6 cellular contexts compared by ENCODE assay signal in the genomic region with DNA sequence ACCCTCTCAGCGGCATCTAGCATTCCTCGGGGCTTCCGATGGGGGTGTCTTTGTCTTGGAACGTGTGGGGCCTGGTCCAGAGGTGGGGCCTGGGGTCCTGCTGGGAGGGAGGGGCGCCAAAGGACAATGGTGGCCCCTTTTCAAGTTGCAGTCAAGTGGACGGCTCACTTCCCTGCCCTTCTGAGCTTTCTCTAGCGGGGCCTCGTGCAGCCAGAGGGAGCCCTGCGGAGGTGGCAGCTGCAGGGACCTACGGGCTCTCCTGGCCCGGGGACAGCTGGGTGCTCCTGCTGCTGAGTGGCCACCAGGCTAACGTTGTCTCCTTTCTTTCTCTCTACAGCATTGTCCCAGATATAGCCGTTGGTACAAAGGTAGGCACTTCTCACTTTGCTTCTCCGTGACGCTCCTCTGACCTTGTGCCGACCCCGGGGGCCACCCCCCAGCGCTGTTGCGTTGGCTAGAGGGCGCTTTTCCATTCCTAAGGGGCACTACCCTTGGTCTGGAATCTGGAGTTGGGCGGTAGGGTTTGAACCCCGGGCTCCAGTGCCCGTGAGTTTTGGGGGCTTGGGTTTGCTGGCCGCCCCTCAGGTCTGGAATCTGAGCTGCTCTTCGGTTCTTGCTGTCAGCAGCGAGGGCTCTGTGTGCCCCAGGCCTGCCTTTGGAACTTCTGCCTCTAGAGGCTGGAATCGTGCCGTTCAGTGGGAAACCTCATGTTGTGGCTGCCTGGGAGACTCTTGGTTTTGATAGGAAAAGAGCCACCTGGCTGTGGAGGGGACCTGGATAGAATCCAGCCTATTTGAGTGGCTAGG. TPM values are rescaled to one million over a fixed set of nuclear protein-coding genes. Genes with fewer than 3 reads are reported as not detected.
DNase-seq lines count a peak whose midpoint lies in the region; ATAC-seq, FAIRE-seq and TF ChIP-seq lines count a peak whose summit lies in the region.

No MANE protein-coding gene starts in this region.

- POLR2A ChIA-PET in K562 (lab: Yijun Ruan, JAX): interaction anchor here (0.6 to 2.4 kb wide), 15 partner anchors 9 to 342 kb away, joined by 3 to 20 read pairs (median 3); no protein-coding TSS in a partner anchor

- 0 out of 4 replicates have a peak, but pooled peaks of 1 of the 2 experiments have one; percentile 4 for TF ChIP-seq RAD21 in K562 (CRISPR knock-in tag; conservative IDR thresholded peaks at IDR 0.05 in 1 of 2, IDR thresholded peaks at IDR 0.05 in 1 of 2)

- H3K79me2 ChIP-seq in K562 (ENCODE audit: control insufficient read depth, insufficient read depth, low read length): peaks cover 80% of the 10 kb centered on the region

- CTCF ChIA-PET in activated CD8-positive, alpha-beta memory T cell treated with anti-CD3 and anti-CD28 coated beads, Interleukin-2, amount 10 ng/mL, durations not matched to agents 7 days and 5 days (lab: Charles Lee): interaction anchor here (1.4 kb wide), 1 partner anchor 30 kb away, joined by 5 read pairs; no protein-coding TSS in a partner anchor
- CTCF ChIA-PET in K562 (lab: Yijun Ruan, JAX; ENCODE audit: low intra/inter-chr PET ratio): interaction anchor here (0.7 to 1.1 kb wide), 2 partner anchors 28 to 122 kb away, joined by 3 read pairs; no protein-coding TSS in a partner anchor

- H3K27ac Mint-ChIP-seq in activated CD8-positive, alpha-beta memory T cell treated with anti-CD3 and anti-CD28 coated beads, Interleukin-2, amount 10 ng/mL, durations not matched to agents 7 days and 5 days: peak overlapping the region; percentile 85
- peak overlapping the region; percentile 91 to 98 (median 96) for H3K27ac Mint-ChIP-seq in nephron

- no peak overlapping the region for H2AFZ ChIP-seq in K562 (ENCODE audit: low read depth, low read length)

- H3K27me3 ChIP-seq in K562 (ENCODE audit: control insufficient read depth in 2 of 2, insufficient read depth in 2 of 2, low read length in 2 of 2): no peaks in the 10 kb centered on the region

- intact Hi-C loops in K562 (cut with micrococcal nuclease): loop anchor here (1.0 kb wide), 1 partner anchor 28 kb away; no protein-coding TSS in a partner anchor

- H3K27me3 Mint-ChIP-seq in activated CD8-positive, alpha-beta memory T cell treated with anti-CD3 and anti-CD28 coated beads, Interleukin-2, amount 10 ng/mL, durations not matched to agents 7 days and 5 days: peaks cover 2% of the 10 kb centered on the region
- H3K27me3 Mint-ChIP-seq in nephron (ENCODE audit: low read depth): no peaks in the 10 kb centered on the region

- no peaks in the 10 kb centered on the region; the same call in 1 of the 2 replicates for H3K9me3 ChIP-seq in K562 (replicated peaks; ENCODE audit: control insufficient read depth, insufficient read depth, low read depth, low read length)

- in situ Hi-C loops in K562 (cut with MboI): no loop called here

- H3K27ac ChIP-seq in K562 (ENCODE audit: extremely low read depth, low read depth, low read length): peak overlapping the region; percentile 98

- BruUV-seq in K562 (replicated peaks; lab: Mats Ljungman, UMichigan): no TSS peak

- peak; percentile 72 for FAIRE-seq in K562 (lab: Jason Lieb, UNC)

- no peak for ATAC-seq in activated CD8-positive, alpha-beta memory T cell treated with anti-CD3 and anti-CD28 coated beads, Interleukin-2, amount 10 ng/mL, durations not matched to agents 7 days and 5 days
- peak; percentile 10 for ATAC-seq in K562
- no peak for ATAC-seq in GM18870 (IDR thresholded peaks at IDR 0.05; ENCODE audit: unreplicated experiment)
- no peak for ATAC-seq in GM19395 (IDR thresholded peaks at IDR 0.05; ENCODE audit: unreplicated experiment)

- under 1% methylated on average over 27 of the region's 28 CpGs for WGBS in K562 (ENCODE audit: insufficient coverage, low coverage, missing lambda C conversion rate)

- H3K9me3 Mint-ChIP-seq in activated CD8-positive, alpha-beta memory T cell treated with anti-CD3 and anti-CD28 coated beads, Interleukin-2, amount 10 ng/mL, durations not matched to agents 7 days and 5 days (ENCODE audit: low read depth): no peaks in the 10 kb centered on the region
- no peaks in the 10 kb centered on the region for H3K9me3 Mint-ChIP-seq in nephron

- H3K4me3 Mint-ChIP-seq in activated CD8-positive, alpha-beta memory T cell treated with anti-CD3 and anti-CD28 coated beads, Interleukin-2, amount 10 ng/mL, durations not matched to agents 7 days and 5 days: peak overlapping the region; percentile 81
- peak overlapping the region; percentile 96 to 98 (median 98) for H3K4me3 Mint-ChIP-seq in nephron

- peaks cover 43% of the 10 kb centered on the region for H3K36me3 Mint-ChIP-seq in activated CD8-positive, alpha-beta memory T cell treated with anti-CD3 and anti-CD28 coated beads, Interleukin-2, amount 10 ng/mL, durations not matched to agents 7 days and 5 days
- H3K36me3 Mint-ChIP-seq in nephron (ENCODE audit: low read depth): peaks cover 32% of the 10 kb centered on the region

- peak overlapping the region; percentile 99 for H3K4me3 ChIP-seq in K562

- peaks cover 61% of the 10 kb centered on the region for H4K20me1 ChIP-seq in K562 (replicated peaks; ENCODE audit: control insufficient read depth, insufficient read depth, low read length)

- TF ChIP-seq CTCF in K562 (IDR thresholded peaks at IDR 0.05 in 2 of 3, conservative IDR thresholded peaks at IDR 0.05 in 1 of 3; ENCODE audit: insufficient read depth in 2 of 3, low read depth in 1 of 3, low read length in 3 of 3) (peak in 1 of 3 experiments; percentile 47; a peak in 4 of 6 replicates), nephron (IDR thresholded peaks at IDR 0.05; ENCODE audit: unreplicated experiment in 3 of 3) (peak in 2 of 3 experiments; percentile 7 to 21)

- peaks cover 42% of the 10 kb centered on the region for H3K4me1 Mint-ChIP-seq in activated CD8-positive, alpha-beta memory T cell treated with anti-CD3 and anti-CD28 coated beads, Interleukin-2, amount 10 ng/mL, durations not matched to agents 7 days and 5 days
- peaks cover 53% of the 10 kb centered on the region for H3K4me1 Mint-ChIP-seq in nephron

- DNase-seq in activated CD8-positive, alpha-beta memory T cell treated with anti-CD3 and anti-CD28 coated beads, Interleukin-2, amount 10 ng/mL, durations not matched to agents 7 days and 5 days: peak; percentile 57
- DNase-seq in activated CD8-positive, alpha-beta memory T cell treated with anti-CD3 and anti-CD28 coated beads, Interleukin-2, amount 50 U/mL, for 4 hours: no peak
- peak in 3 of 4 experiments; percentile 11 to 64 (median 28) for DNase-seq in K562 (ENCODE audit: extremely low read depth in 1 of 4, low spot score in 3 of 4)

- peaks cover 22 to 78% of the 10 kb centered on the region in 2 experiments for H3K4me1 ChIP-seq in K562 (replicated peaks in 1 of 2; ENCODE audit: control insufficient read depth in 2 of 2, insufficient read depth in 2 of 2, low read length in 2 of 2)

- no peak for TF ChIP-seq EP300 in K562 (IDR thresholded peaks at IDR 0.05; ENCODE audit: low read length)

- peaks cover 16% of the 10 kb centered on the region for H3K9me1 ChIP-seq in K562 (ENCODE audit: control insufficient read depth, insufficient read depth, low read length)

- peak overlapping the region; percentile 98 to 99 for H3K9ac ChIP-seq in K562 (ENCODE audit: insufficient read depth in 1 of 2, low read depth in 2 of 2, low read length in 2 of 2)

- TF ChIP-seq POLR2A in K562 (conservative IDR thresholded peaks at IDR 0.05): no peak

- peak overlapping the region; percentile 85 for H3K4me2 ChIP-seq in K562 (ENCODE audit: insufficient read depth, low read length)

- H3K36me3 ChIP-seq in K562 (ENCODE audit: control insufficient read depth, insufficient read depth, low read length): peaks cover 62% of the 10 kb centered on the region

RNA-seq across cellular contexts. Expression of a gene that starts 2.0 kb away (rescaled TPM):
- total RNA-seq in activated CD8-positive, alpha-beta memory T cell treated with anti-CD3 and anti-CD28 coated beads, Interleukin-2, amount 10 ng/mL, durations not matched to agents 7 days and 5 days: 100 to 1,000 TPM; 481 to 631 TPM
- 327 and 692 TPM in 2 replicates for total RNA-seq in K562 (2011; cell fraction: chromatin; rRNA removed; ENCODE audit: low replicate concordance)
- total RNA-seq in K562 (2011; cell fraction: nucleolus; rRNA removed): 382 and 389 TPM in 2 replicates
- 336 and 353 TPM in 2 replicates for total RNA-seq in K562 (2011; cell fraction: nucleoplasm; rRNA removed)
- total RNA-seq in K562 (2014; rRNA removed) (237 and 443 TPM in 2 replicates), K562 (2014; rRNA removed; fragmentation: Illumina TruSeq; extraction: Trizol) (234 TPM in 2 replicates), K562 (2015; rRNA removed; fragmentation: Illumina TruSeq; extraction: Trizol) (183 and 187 TPM in 2 replicates), K562 (2021) (751 and 759 TPM in 2 replicates)
- polyA plus RNA-seq in K562 (2011; rRNA removed) (131 and 357 TPM in 2 replicates), K562 (2014; fragmentation: Illumina TruSeq; extraction: Trizol) (413 and 465 TPM in 2 replicates), K562 (2014; fragmentation: Nextera tagmentation; extraction: Ambion mirVana) (10 to 100 TPM; 14.0 to 18.1 TPM), K562 (2014; rRNA removed) (291 and 296 TPM in 2 replicates)
- polyA plus RNA-seq in K562 (2011; cell fraction: cytosol; rRNA removed): 138 and 245 TPM in 2 replicates
- 683 and 1,149 TPM in 2 replicates for polyA plus RNA-seq in K562 (2011; cell fraction: nucleus; rRNA removed)
- 757 and 849 TPM in 2 replicates for polyA plus RNA-seq in K562 (2012)
- polyA minus RNA-seq in K562 (2011; rRNA and poly(A)+ RNA removed): 127 and 175 TPM in 2 replicates
- polyA minus RNA-seq in K562 (2011; cell fraction: cytosol; rRNA and poly(A)+ RNA removed): 353 and 383 TPM in 2 replicates
- 242 and 246 TPM in 2 replicates for polyA minus RNA-seq in K562 (2011; cell fraction: nucleus; rRNA and poly(A)+ RNA removed)

RNA-seq across cellular contexts. Expression of a gene that starts 22.5 kb away (rescaled TPM):
- total RNA-seq in activated CD8-positive, alpha-beta memory T cell treated with anti-CD3 and anti-CD28 coated beads, Interleukin-2, amount 10 ng/mL, durations not matched to agents 7 days and 5 days: not detected
- 6.7 and 37.1 TPM in 2 replicates for total RNA-seq in K562 (2011; cell fraction: chromatin; rRNA removed; ENCODE audit: low replicate concordance)
- total RNA-seq in K562 (2011; cell fraction: nucleolus; rRNA removed): 62.2 and 83.4 TPM in 2 replicates
- 28.0 and 30.4 TPM in 2 replicates for total RNA-seq in K562 (2011; cell fraction: nucleoplasm; rRNA removed)
- total RNA-seq in K562 (2014; rRNA removed): 28.6 and 30.5 TPM in 2 replicates
- total RNA-seq in K562 (2014; rRNA removed; fragmentation: Illumina TruSeq; extraction: Trizol): 1.8 and 2.3 TPM in 2 replicates
- total RNA-seq in K562 (2015; rRNA removed; fragmentation: Illumina TruSeq; extraction: Trizol): 8.6 and 10.1 TPM in 2 replicates
- total RNA-seq in K562 (2021): 40.4 and 48.2 TPM in 2 replicates
- polyA plus RNA-seq in K562 (2011; rRNA removed): 12.8 and 19.0 TPM in 2 replicates
- 25.3 and 82.8 TPM in 2 replicates for polyA plus RNA-seq in K562 (2011; cell fraction: cytosol; rRNA removed)
- polyA plus RNA-seq in K562 (2011; cell fraction: nucleus; rRNA removed): 24.4 and 43.1 TPM in 2 replicates
- 23.2 and 35.5 TPM in 2 replicates for polyA plus RNA-seq in K562 (2012)
- polyA plus RNA-seq in K562 (2014; fragmentation: Illumina TruSeq; extraction: Trizol): 2.2 and 7.8 TPM in 2 replicates
- polyA plus RNA-seq in K562 (2014; fragmentation: Nextera tagmentation; extraction: Ambion mirVana): under 1 TPM; 0.01 to 0.08 TPM
- 19.4 and 21.8 TPM in 2 replicates for polyA plus RNA-seq in K562 (2014; rRNA removed)
- polyA minus RNA-seq in K562 (2011; rRNA and poly(A)+ RNA removed): 9.9 and 23.4 TPM in 2 replicates
- 46.2 and 51.7 TPM in 2 replicates for polyA minus RNA-seq in K562 (2011; cell fraction: cytosol; rRNA and poly(A)+ RNA removed)
- 7.9 and 8.1 TPM in 2 replicates for polyA minus RNA-seq in K562 (2011; cell fraction: nucleus; rRNA and poly(A)+ RNA removed)

RNA-seq across cellular contexts. Expression of a gene that starts 28.4 kb away (rescaled TPM):
- total RNA-seq in activated CD8-positive, alpha-beta memory T cell treated with anti-CD3 and anti-CD28 coated beads, Interleukin-2, amount 10 ng/mL, durations not matched to agents 7 days and 5 days: not detected
- 3.4 and 6.7 TPM in 2 replicates for total RNA-seq in K562 (2011; cell fraction: chromatin; rRNA removed; ENCODE audit: low replicate concordance)
- 4.3 and 4.6 TPM in 2 replicates for total RNA-seq in K562 (2011; cell fraction: nucleolus; rRNA removed)
- total RNA-seq in K562 (2011; cell fraction: nucleoplasm; rRNA removed): 3.1 and 6.0 TPM in 2 replicates
- total RNA-seq in K562 (2014; rRNA removed): 0.33 and 0.73 TPM in 2 replicates
- total RNA-seq in K562 (2014; rRNA removed; fragmentation: Illumina TruSeq; extraction: Trizol): not detected in 2 replicates
- total RNA-seq in K562 (2015; rRNA removed; fragmentation: Illumina TruSeq; extraction: Trizol): 0.19 and 0.29 TPM in 2 replicates
- 1.4 and 1.7 TPM in 2 replicates for total RNA-seq in K562 (2021)
- 0.39 and 0.87 TPM in 2 replicates for polyA plus RNA-seq in K562 (2011; rRNA removed)
- 0.60 and 0.94 TPM in 2 replicates for polyA plus RNA-seq in K562 (2011; cell fraction: cytosol; rRNA removed)
- polyA plus RNA-seq in K562 (2011; cell fraction: nucleus; rRNA removed): 6.4 and 9.5 TPM in 2 replicates
- polyA plus RNA-seq in K562 (2012): 1.5 and 9.7 TPM in 2 replicates
- 0.45 and 0.51 TPM in 2 replicates for polyA plus RNA-seq in K562 (2014; fragmentation: Illumina TruSeq; extraction: Trizol)
- not detected for polyA plus RNA-seq in K562 (2014; fragmentation: Nextera tagmentation; extraction: Ambion mirVana)
- 1.9 and 3.3 TPM in 2 replicates for polyA plus RNA-seq in K562 (2014; rRNA removed)
- polyA minus RNA-seq in K562 (2011; rRNA and poly(A)+ RNA removed): not detected in 2 replicates
- 1.1 TPM in 1 of 2 replicates, not detected in the other for polyA minus RNA-seq in K562 (2011; cell fraction: cytosol; rRNA and poly(A)+ RNA removed)
- 0.78 and 0.81 TPM in 2 replicates for polyA minus RNA-seq in K562 (2011; cell fraction: nucleus; rRNA and poly(A)+ RNA removed)

RNA-seq across cellular contexts. Expression of a gene that starts 41.5 kb away (rescaled TPM):
- total RNA-seq in activated CD8-positive, alpha-beta memory T cell treated with anti-CD3 and anti-CD28 coated beads, Interleukin-2, amount 10 ng/mL, durations not matched to agents 7 days and 5 days: not detected
- total RNA-seq in K562 (2011; cell fraction: chromatin; rRNA removed; ENCODE audit: low replicate concordance): not detected in 2 replicates
- 0.50 TPM in 1 of 2 replicates, not detected in the other for total RNA-seq in K562 (2011; cell fraction: nucleolus; rRNA removed)
- total RNA-seq in K562 (2011; cell fraction: nucleoplasm; rRNA removed): 0.37 TPM in 1 of 2 replicates, not detected in the other
- 0.14 and 0.69 TPM in 2 replicates for total RNA-seq in K562 (2014; rRNA removed)
- total RNA-seq in K562 (2014; rRNA removed; fragmentation: Illumina TruSeq; extraction: Trizol): 0.19 TPM in 1 of 2 replicates, not detected in the other
- 0.36 and 0.41 TPM in 2 replicates for total RNA-seq in K562 (2015; rRNA removed; fragmentation: Illumina TruSeq; extraction: Trizol)
- total RNA-seq in K562 (2021): 0.60 and 0.86 TPM in 2 replicates
- polyA plus RNA-seq in K562 (2011; rRNA removed): 0.60 and 1.4 TPM in 2 replicates
- polyA plus RNA-seq in K562 (2011; cell fraction: cytosol; rRNA removed): 3.3 and 5.8 TPM in 2 replicates
- polyA plus RNA-seq in K562 (2011; cell fraction: nucleus; rRNA removed): 1.3 and 1.6 TPM in 2 replicates
- polyA plus RNA-seq in K562 (2012): 0.55 and 1.3 TPM in 2 replicates
- 0.25 and 0.43 TPM in 2 replicates for polyA plus RNA-seq in K562 (2014; fragmentation: Illumina TruSeq; extraction: Trizol)
- polyA plus RNA-seq in K562 (2014; fragmentation: Nextera tagmentation; extraction: Ambion mirVana): not detected
- polyA plus RNA-seq in K562 (2014; rRNA removed): 0.50 TPM in 1 of 2 replicates, not detected in the other
- not detected in 2 replicates for polyA minus RNA-seq in K562 (2011; rRNA and poly(A)+ RNA removed)
- 1.4 TPM in 1 of 2 replicates, not detected in the other for polyA minus RNA-seq in K562 (2011; cell fraction: cytosol; rRNA and poly(A)+ RNA removed)
- not detected in 2 replicates for polyA minus RNA-seq in K562 (2011; cell fraction: nucleus; rRNA and poly(A)+ RNA removed)

RNA-seq across cellular contexts. Expression of a gene that starts 48.4 kb away (rescaled TPM):
- not detected for total RNA-seq in activated CD8-positive, alpha-beta memory T cell treated with anti-CD3 and anti-CD28 coated beads, Interleukin-2, amount 10 ng/mL, durations not matched to agents 7 days and 5 days
- not detected in 2 replicates for total RNA-seq in K562 (2011; cell fraction: chromatin; rRNA removed; ENCODE audit: low replicate concordance)
- not detected in 2 replicates for total RNA-seq in K562 (2011; cell fraction: nucleolus; rRNA removed)
- not detected in 2 replicates for total RNA-seq in K562 (2011; cell fraction: nucleoplasm; rRNA removed)
- total RNA-seq in K562 (2014; rRNA removed) (0.05 and 0.24 TPM in 2 replicates), K562 (2014; rRNA removed; fragmentation: Illumina TruSeq; extraction: Trizol) (not detected in 2 replicates), K562 (2015; rRNA removed; fragmentation: Illumina TruSeq; extraction: Trizol) (not detected in 2 replicates), K562 (2021) (0.20 and 0.29 TPM in 2 replicates)
- polyA plus RNA-seq in K562 (2011; rRNA removed) (0.03 and 0.06 TPM in 2 replicates), K562 (2014; fragmentation: Illumina TruSeq; extraction: Trizol) (not detected in 2 replicates), K562 (2014; fragmentation: Nextera tagmentation; extraction: Ambion mirVana) (not detected), K562 (2014; rRNA removed) (0.04 TPM in 1 of 2 replicates, not detected in the other)
- 0.10 and 0.13 TPM in 2 replicates for polyA plus RNA-seq in K562 (2011; cell fraction: cytosol; rRNA removed)
- 0.10 TPM in 1 of 2 replicates, not detected in the other for polyA plus RNA-seq in K562 (2011; cell fraction: nucleus; rRNA removed)
- 0.04 and 0.07 TPM in 2 replicates for polyA plus RNA-seq in K562 (2012)
- not detected in 2 replicates for polyA minus RNA-seq in K562 (2011; rRNA and poly(A)+ RNA removed)
- 0.55 TPM in 1 of 2 replicates, not detected in the other for polyA minus RNA-seq in K562 (2011; cell fraction: cytosol; rRNA and poly(A)+ RNA removed)
- polyA minus RNA-seq in K562 (2011; cell fraction: nucleus; rRNA and poly(A)+ RNA removed): not detected in 2 replicates
